Comparison of ENCODE assay signal across 20 cellular contexts in genomic region chr1:113031060-113031933, GRCh38. TPM values are rescaled to one million over a fixed set of nuclear protein-coding genes. Genes with fewer than 3 reads are reported as not detected.
DNase-seq lines count a peak whose midpoint lies in the region; ATAC-seq and TF ChIP-seq lines count a peak whose summit lies in the region.
"Had no signal": no experiment of that assay in that cellular context is flagged by ENCODE, and none has a peak within 500 bp of the region (broad histone marks: within the 10 kb centered on the region; RNA-seq: fewer than 3 reads in every experiment).

No MANE protein-coding gene starts in this region.

- DNase-seq in GM10266 (ENCODE audit: extremely low spot score) (peak; percentile 34), WTC11 (ENCODE audit: low spot score) (no peak), iPS-NIHi7 (ENCODE audit: extremely low spot score) (no peak), lower leg skin (ENCODE audit: low spot score in 2 of 2) (no peak), left lung (no peak)
- DNase-seq in stimulated activated CD4-positive, alpha-beta T cell treated with anti-CD3 and anti-CD28 coated beads, Interleukin-4, amount 100 ng/mL, for 1 hour: no peak
- DNase-seq: ACHN; activated naive CD8-positive, alpha-beta T cell treated with anti-CD3 and anti-CD28 coated beads, Interleukin-2, amount 10 ng/mL, durations not matched to agents 7 days and 5 days; cerebellar nuclear complex; erythroblast; GOT3; Kasumi-1; NCI-H2081; NK-92 treated with Interleukin-12 subunit alpha and Interleukin-12 subunit beta, amount 100 ng/mL, for 24 hours; trophoblast cell had no signal

- ATAC-seq in GM19351 (IDR thresholded peaks at IDR 0.05; ENCODE audit: unreplicated experiment) (peak; percentile 65), HG02870 (IDR thresholded peaks at IDR 0.05; ENCODE audit: unreplicated experiment) (peak; percentile 77), WTC11 (no peak), left lung (no peak)

- no peaks in the 10 kb centered on the region for H3K27me3 ChIP-seq in left lung
- H3K27me3 ChIP-seq: hepatocyte had no signal

- no peaks in the 10 kb centered on the region for H3K36me3 ChIP-seq in left lung

- peak overlapping the region; percentile 40 for H3K27ac Mint-ChIP-seq in WTC11
- H3K27ac Mint-ChIP-seq: activated naive CD8-positive, alpha-beta T cell treated with anti-CD3 and anti-CD28 coated beads, Interleukin-2, amount 10 ng/mL, durations not matched to agents 7 days and 5 days; memory B cell had no signal

- CTCF ChIA-PET in WTC11 (lab: Charles Lee): interaction anchor here (0.7 to 2.8 kb wide), 2 partner anchors 11 to 78 kb away, joined by 3 to 10 read pairs; no protein-coding TSS in a partner anchor

- TF ChIP-seq POLR2A in lower leg skin (IDR thresholded peaks at IDR 0.05): no peak

- no peak overlapping the region for H3K4me3 Mint-ChIP-seq in WTC11
- H3K4me3 Mint-ChIP-seq: activated naive CD8-positive, alpha-beta T cell treated with anti-CD3 and anti-CD28 coated beads, Interleukin-2, amount 10 ng/mL, durations not matched to agents 7 days and 5 days; memory B cell had no signal

- peaks cover 50% of the 10 kb centered on the region for H3K4me1 Mint-ChIP-seq in WTC11
- H3K4me1 Mint-ChIP-seq: memory B cell had no signal

- H3K27ac ChIP-seq in left lung: no peak overlapping the region
- H3K27ac ChIP-seq: hepatocyte had no signal

- 78 to 84% methylated on average over 9 of the region's 9 CpGs for WGBS in lower leg skin, 2 donors

- no peaks in the 10 kb centered on the region for H3K4me1 ChIP-seq in left lung

- POLR2A ChIA-PET in WTC11 (lab: Charles Lee): no interaction called here

- H3K4me3 ChIP-seq in lower leg skin (ENCODE audit: low read depth, poor library complexity, severe bottlenecking) (no peak overlapping the region), left lung (no peak overlapping the region)
- H3K4me3 ChIP-seq: hepatocyte, smooth muscle cell had no signal

- TF ChIP-seq CTCF in GM10266 (IDR thresholded peaks at IDR 0.05; ENCODE audit: control insufficient read depth, insufficient read depth, low read depth, missing control alignments) (no peak), WTC11 (IDR thresholded peaks at IDR 0.05) (no peak), lower leg skin (IDR thresholded peaks at IDR 0.05) (no peak), left lung (IDR thresholded peaks at IDR 0.05) (no peak)

- H3K9me3 ChIP-seq in left lung: no peaks in the 10 kb centered on the region

- intact Hi-C loops in lower leg skin (cut with DNase I; ENCODE audit: low total_unique reads): no loop called here
- intact Hi-C loops in left lung (cut with DNase I): no loop called here

- H3K27me3 Mint-ChIP-seq in WTC11 (ENCODE audit: low read depth): no peaks in the 10 kb centered on the region
- H3K27me3 Mint-ChIP-seq: activated naive CD8-positive, alpha-beta T cell treated with anti-CD3 and anti-CD28 coated beads, Interleukin-2, amount 10 ng/mL, durations not matched to agents 7 days and 5 days; memory B cell had no signal

- H3K36me3 Mint-ChIP-seq in WTC11: no peaks in the 10 kb centered on the region
- H3K36me3 Mint-ChIP-seq: activated naive CD8-positive, alpha-beta T cell treated with anti-CD3 and anti-CD28 coated beads, Interleukin-2, amount 10 ng/mL, durations not matched to agents 7 days and 5 days; memory B cell had no signal

- H3K9me3 Mint-ChIP-seq in WTC11: no peaks in the 10 kb centered on the region
- H3K9me3 Mint-ChIP-seq: activated naive CD8-positive, alpha-beta T cell treated with anti-CD3 and anti-CD28 coated beads, Interleukin-2, amount 10 ng/mL, durations not matched to agents 7 days and 5 days; memory B cell had no signal

TF ChIP-seq in WTC11, 78 proteins besides CTCF, POLR2A, EP300 and RAD21 (continues in another document):
- TF ChIP-seq MXD4 (CRISPR knock-in tag; IDR thresholded peaks at IDR 0.05; ENCODE audit: borderline replicate concordance): no peak
- no peak for TF ChIP-seq ZNF396 (CRISPR knock-in tag; IDR thresholded peaks at IDR 0.05; ENCODE audit: borderline replicate concordance)
- TF ChIP-seq, protein P1, sequence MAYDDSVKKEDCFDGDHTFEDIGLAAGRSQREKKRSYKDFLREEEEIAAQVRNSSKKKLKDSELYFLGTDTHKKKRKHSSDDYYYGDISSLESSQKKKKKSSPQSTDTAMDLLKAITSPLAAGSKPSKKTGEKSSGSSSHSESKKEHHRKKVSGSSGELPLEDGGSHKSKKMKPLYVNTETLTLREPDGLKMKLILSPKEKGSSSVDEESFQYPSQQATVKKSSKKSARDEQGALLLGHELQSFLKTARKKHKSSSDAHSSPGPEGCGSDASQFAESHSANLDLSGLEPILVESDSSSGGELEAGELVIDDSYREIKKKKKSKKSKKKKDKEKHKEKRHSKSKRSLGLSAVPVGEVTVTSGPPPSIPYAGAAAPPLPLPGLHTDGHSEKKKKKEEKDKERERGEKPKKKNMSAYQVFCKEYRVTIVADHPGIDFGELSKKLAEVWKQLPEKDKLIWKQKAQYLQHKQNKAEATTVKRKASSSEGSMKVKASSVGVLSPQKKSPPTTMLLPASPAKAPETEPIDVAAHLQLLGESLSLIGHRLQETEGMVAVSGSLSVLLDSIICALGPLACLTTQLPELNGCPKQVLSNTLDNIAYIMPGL (CRISPR knock-in tag; IDR thresholded peaks at IDR 0.05): no peak
- no peak for TF ChIP-seq TP53 (CRISPR knock-in tag; IDR thresholded peaks at IDR 0.05)
- TF ChIP-seq, protein P2, sequence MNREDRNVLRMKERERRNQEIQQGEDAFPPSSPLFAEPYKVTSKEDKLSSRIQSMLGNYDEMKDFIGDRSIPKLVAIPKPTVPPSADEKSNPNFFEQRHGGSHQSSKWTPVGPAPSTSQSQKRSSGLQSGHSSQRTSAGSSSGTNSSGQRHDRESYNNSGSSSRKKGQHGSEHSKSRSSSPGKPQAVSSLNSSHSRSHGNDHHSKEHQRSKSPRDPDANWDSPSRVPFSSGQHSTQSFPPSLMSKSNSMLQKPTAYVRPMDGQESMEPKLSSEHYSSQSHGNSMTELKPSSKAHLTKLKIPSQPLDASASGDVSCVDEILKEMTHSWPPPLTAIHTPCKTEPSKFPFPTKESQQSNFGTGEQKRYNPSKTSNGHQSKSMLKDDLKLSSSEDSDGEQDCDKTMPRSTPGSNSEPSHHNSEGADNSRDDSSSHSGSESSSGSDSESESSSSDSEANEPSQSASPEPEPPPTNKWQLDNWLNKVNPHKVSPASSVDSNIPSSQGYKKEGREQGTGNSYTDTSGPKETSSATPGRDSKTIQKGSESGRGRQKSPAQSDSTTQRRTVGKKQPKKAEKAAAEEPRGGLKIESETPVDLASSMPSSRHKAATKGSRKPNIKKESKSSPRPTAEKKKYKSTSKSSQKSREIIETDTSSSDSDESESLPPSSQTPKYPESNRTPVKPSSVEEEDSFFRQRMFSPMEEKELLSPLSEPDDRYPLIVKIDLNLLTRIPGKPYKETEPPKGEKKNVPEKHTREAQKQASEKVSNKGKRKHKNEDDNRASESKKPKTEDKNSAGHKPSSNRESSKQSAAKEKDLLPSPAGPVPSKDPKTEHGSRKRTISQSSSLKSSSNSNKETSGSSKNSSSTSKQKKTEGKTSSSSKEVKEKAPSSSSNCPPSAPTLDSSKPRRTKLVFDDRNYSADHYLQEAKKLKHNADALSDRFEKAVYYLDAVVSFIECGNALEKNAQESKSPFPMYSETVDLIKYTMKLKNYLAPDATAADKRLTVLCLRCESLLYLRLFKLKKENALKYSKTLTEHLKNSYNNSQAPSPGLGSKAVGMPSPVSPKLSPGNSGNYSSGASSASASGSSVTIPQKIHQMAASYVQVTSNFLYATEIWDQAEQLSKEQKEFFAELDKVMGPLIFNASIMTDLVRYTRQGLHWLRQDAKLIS (CRISPR knock-in tag; IDR thresholded peaks at IDR 0.05; ENCODE audit: borderline replicate concordance): no peak
- no peak for TF ChIP-seq ZMAT4 (CRISPR knock-in tag; IDR thresholded peaks at IDR 0.05)
- no peak for TF ChIP-seq ZNF512 (CRISPR knock-in tag; IDR thresholded peaks at IDR 0.05; ENCODE audit: borderline replicate concordance)
- TF ChIP-seq SOX15 (CRISPR knock-in tag; IDR thresholded peaks at IDR 0.05): no peak
- TF ChIP-seq, protein P3, sequence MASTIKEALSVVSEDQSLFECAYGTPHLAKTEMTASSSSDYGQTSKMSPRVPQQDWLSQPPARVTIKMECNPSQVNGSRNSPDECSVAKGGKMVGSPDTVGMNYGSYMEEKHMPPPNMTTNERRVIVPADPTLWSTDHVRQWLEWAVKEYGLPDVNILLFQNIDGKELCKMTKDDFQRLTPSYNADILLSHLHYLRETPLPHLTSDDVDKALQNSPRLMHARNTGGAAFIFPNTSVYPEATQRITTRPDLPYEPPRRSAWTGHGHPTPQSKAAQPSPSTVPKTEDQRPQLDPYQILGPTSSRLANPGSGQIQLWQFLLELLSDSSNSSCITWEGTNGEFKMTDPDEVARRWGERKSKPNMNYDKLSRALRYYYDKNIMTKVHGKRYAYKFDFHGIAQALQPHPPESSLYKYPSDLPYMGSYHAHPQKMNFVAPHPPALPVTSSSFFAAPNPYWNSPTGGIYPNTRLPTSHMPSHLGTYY (CRISPR knock-in tag; IDR thresholded peaks at IDR 0.05): no peak
- no peak for TF ChIP-seq ZNF232 (CRISPR knock-in tag; IDR thresholded peaks at IDR 0.05)
- TF ChIP-seq ATF1 (CRISPR knock-in tag; IDR thresholded peaks at IDR 0.05): no peak
- TF ChIP-seq TEAD1 (CRISPR knock-in tag; IDR thresholded peaks at IDR 0.05): no peak

RNA-seq across cellular contexts. Expression of gene LRIG2, which starts 41.7 kb away (rescaled TPM):
- total RNA-seq in WTC11 (2021) (22.5 to 23.5 TPM (median 22.9 TPM) in 3 replicates), lower leg skin (10 to 100 TPM; 17.4 to 27.1 (median 22.5) TPM), left lung (10 to 100 TPM; 10.9 to 12.4 TPM)

Comparison
In these comparisons a context has a peak if more than half of its experiments do, and no peak if none do; other contexts are left out.
1. ATAC-seq: peak in GM19351 (single experiment) and HG02870 (single experiment); none in WTC11 (single experiment) and left lung (single experiment).